In genomic region chr1:228048120-228048519, GRCh38 we compare ENCODE assay signal across 32 cellular contexts. TPM values are rescaled to one million over a fixed set of nuclear protein-coding genes. Genes with fewer than 3 reads are reported as not detected.
"Had no signal": no experiment of that assay in that cellular context is flagged by ENCODE, and none has a peak within 500 bp of the region (broad histone marks: within the 10 kb centered on the region; RNA-seq: fewer than 3 reads in every experiment).

No MANE protein-coding gene starts in this region.

- ATAC-seq: activated CD8-positive, alpha-beta T cell treated with anti-CD3 and anti-CD28 coated beads, Interleukin-2, amount 10 ng/mL, durations not matched to agents 7 days and 5 days; PC-3 had no signal

- DNase-seq: activated CD4-positive, alpha-beta T cell treated with anti-CD3 and anti-CD28 coated beads, Interleukin-2, amount 10 ng/mL, durations not matched to agents 24 days and 14 days; activated CD4-positive, alpha-beta T cell treated with anti-CD3 and anti-CD28 coated beads, Interleukin-2, amount 50 U/mL, for 48 hours; activated CD8-positive, alpha-beta memory T cell treated with anti-CD3 and anti-CD28 coated beads, Interleukin-2, amount 50 U/mL, for 48 hours; activated CD8-positive, alpha-beta T cell treated with anti-CD3 and anti-CD28 coated beads, Interleukin-2, amount 10 ng/mL, durations not matched to agents 7 days and 5 days; activated effector memory CD4-positive, alpha-beta T cell treated with Interleukin-2 at 50 U/mL for 16 hours; activated naive CD4-positive, alpha-beta T cell treated with anti-CD3 and anti-CD28 coated beads, Interleukin-2, amount 50 U/mL, for 16 hours; activated naive CD8-positive, alpha-beta T cell treated with anti-CD3 and anti-CD28 coated beads for 36 hours; activated T-cell treated with anti-CD3 and anti-CD28 coated beads, Interleukin-2, amount 50 U/mL, for 48 hours; amniotic stem cell; brain microvascular endothelial cell; Karpas-422; KBM-7; NCI-H1048; NCI-H1105 treated with DMSO at 0.1 percent for 48 hours; NCI-H1436; NCI-H1694; NCI-H1930; NCI-H2081 treated with DMSO at 0.1 percent for 48 hours; NCI-H345; NCI-H524 treated with DMSO at 0.1 percent for 48 hours; PC-3; RPMI8226; SHP77 treated with DMSO at 0.1 percent for 48 hours; SK-N-SH had no signal

- H3K4me1 Mint-ChIP-seq: activated CD4-positive, alpha-beta T cell treated with anti-CD3 and anti-CD28 coated beads, Interleukin-2, amount 10 ng/mL, durations not matched to agents 24 days and 14 days; activated naive CD8-positive, alpha-beta T cell treated with anti-CD3 and anti-CD28 coated beads for 36 hours had no signal

- H3K9me3 Mint-ChIP-seq: activated naive CD8-positive, alpha-beta T cell treated with anti-CD3 and anti-CD28 coated beads for 36 hours had no signal

- H3K27ac Mint-ChIP-seq: activated CD4-positive, alpha-beta T cell treated with anti-CD3 and anti-CD28 coated beads, Interleukin-2, amount 10 ng/mL, durations not matched to agents 24 days and 14 days; activated CD8-positive, alpha-beta T cell treated with anti-CD3 and anti-CD28 coated beads, Interleukin-2, amount 10 ng/mL, durations not matched to agents 7 days and 5 days; activated naive CD8-positive, alpha-beta T cell treated with anti-CD3 and anti-CD28 coated beads for 36 hours; T-helper 1 cell treated with Interleukin-12 subunit alpha and Interleukin-12 subunit beta and Interleukin-4 antibody, amounts not matched to agents 30 μg/mL and 1 μg/mL, for 36 hours; T-helper 2 cell treated with Interferon-gamma antibody and Interleukin-4, amounts not matched to agents 5 μg/mL and 100 μg/mL, for 36 hours had no signal

- H3K4me3 Mint-ChIP-seq: activated CD4-positive, alpha-beta T cell treated with anti-CD3 and anti-CD28 coated beads, Interleukin-2, amount 10 ng/mL, durations not matched to agents 24 days and 14 days; activated CD8-positive, alpha-beta T cell treated with anti-CD3 and anti-CD28 coated beads, Interleukin-2, amount 10 ng/mL, durations not matched to agents 7 days and 5 days; activated naive CD8-positive, alpha-beta T cell treated with anti-CD3 and anti-CD28 coated beads for 36 hours; T-helper 1 cell treated with Interleukin-12 subunit alpha and Interleukin-12 subunit beta and Interleukin-4 antibody, amounts not matched to agents 30 μg/mL and 1 μg/mL, for 36 hours; T-helper 2 cell treated with Interferon-gamma antibody and Interleukin-4, amounts not matched to agents 5 μg/mL and 100 μg/mL, for 36 hours had no signal

- H3K36me3 Mint-ChIP-seq: activated naive CD8-positive, alpha-beta T cell treated with anti-CD3 and anti-CD28 coated beads for 36 hours had no signal

RNA-seq across cellular contexts. Expression of gene WNT3A, which starts 41.3 kb away (rescaled TPM):
- total RNA-seq: activated CD4-positive, alpha-beta T cell treated with anti-CD3 and anti-CD28 coated beads, Interleukin-2, amount 10 ng/mL, durations not matched to agents 24 days and 14 days; activated CD8-positive, alpha-beta T cell treated with anti-CD3 and anti-CD28 coated beads, Interleukin-2, amount 10 ng/mL, durations not matched to agents 7 days and 5 days; activated naive CD8-positive, alpha-beta T cell treated with anti-CD3 and anti-CD28 coated beads for 36 hours; aorta; cardiac muscle cell; MCF 10A; NCI-H460; Peyer's patch; SJSA1 had no signal
